Comparison of ENCODE assay signal across 28 cellular contexts in the genomic region with DNA sequence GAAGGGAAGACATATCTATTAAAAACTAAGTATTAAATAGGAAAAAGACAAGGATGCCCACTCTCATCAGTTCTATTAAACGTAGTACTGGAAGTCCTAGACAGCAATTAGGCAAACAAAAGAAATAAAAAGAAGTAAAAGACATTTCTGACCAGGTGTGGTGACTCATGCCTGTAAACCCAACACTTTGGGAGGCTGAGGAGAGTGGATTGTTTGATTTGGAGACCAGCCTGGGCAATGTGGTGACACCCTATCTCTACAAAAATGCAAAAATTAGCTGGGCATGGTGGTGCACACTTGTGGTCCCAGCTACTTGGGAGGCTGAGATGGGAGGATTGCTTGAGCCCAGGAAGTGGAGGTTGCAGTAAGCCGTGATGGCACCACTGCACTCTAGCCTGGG.
"Had no signal": no experiment of that assay in that cellular context is flagged by ENCODE, and none has a peak within 500 bp of the region (broad histone marks: within the 10 kb centered on the region; RNA-seq: fewer than 3 reads in every experiment).

No MANE protein-coding gene starts in this region.

- DNase-seq: activated CD4-positive, alpha-beta memory T cell treated with anti-CD3 and anti-CD28 coated beads, Interleukin-2, amount 10 ng/mL, durations not matched to agents 7 days and 5 days; activated CD4-positive, alpha-beta T cell treated with anti-CD3 and anti-CD28 coated beads for 1 hour; activated CD4-positive, alpha-beta T cell treated with anti-CD3 and anti-CD28 coated beads, Interleukin-2, amount 10 ng/mL, durations not matched to agents 7 days and 5 days; activated CD8-positive, alpha-beta memory T cell treated with anti-CD3 and anti-CD28 coated beads, Interleukin-2, amount 50 U/mL, for 48 hours; activated gamma-delta T cell treated with Interleukin-2 at 50 U/mL for 16 hours; activated naive CD4-positive, alpha-beta T cell treated with anti-CD3 and anti-CD28 coated beads, Interleukin-2, amount 50 U/mL, for 16 hours; activated T-cell treated with anti-CD3 and anti-CD28 coated beads, Interleukin-2, amount 50 U/mL, for 24 hours; amygdala; caudate nucleus; cortex of kidney; effector memory CD8-positive, alpha-beta T cell; foreskin fibroblast; head of caudate nucleus; hippocampal formation; immature natural killer cell; kidney; midbrain; natural killer cell; posterior cingulate gyrus; right cardiac atrium; stimulated activated CD4-positive, alpha-beta T cell treated with anti-CD3 and anti-CD28 coated beads, Interleukin-15, amount 100 ng/mL, for 24 hours; stimulated activated CD4-positive, alpha-beta T cell treated with anti-CD3 and anti-CD28 coated beads, Interleukin-2, amount 100 ng/mL, for 24 hours; stimulated activated naive B cell treated with anti-CD40 and anti-IgM and Interleukin-4, amounts not matched to agents 10 μg/mL and 1 μg/mL and 100 μg/mL, for 72 hours; stomach; T-helper 9 cell; thyroid gland; upper lobe of left lung; WERI-Rb-1 had no signal

- ATAC-seq: effector memory CD8-positive, alpha-beta T cell; natural killer cell; right cardiac atrium; stimulated activated naive B cell treated with anti-CD40 and anti-IgM and Interleukin-4, amounts not matched to agents 10 μg/mL and 1 μg/mL and 100 μg/mL, for 72 hours had no signal

- H3K4me3 ChIP-seq: stomach, thyroid gland, upper lobe of left lung had no signal
